In the genomic region with DNA sequence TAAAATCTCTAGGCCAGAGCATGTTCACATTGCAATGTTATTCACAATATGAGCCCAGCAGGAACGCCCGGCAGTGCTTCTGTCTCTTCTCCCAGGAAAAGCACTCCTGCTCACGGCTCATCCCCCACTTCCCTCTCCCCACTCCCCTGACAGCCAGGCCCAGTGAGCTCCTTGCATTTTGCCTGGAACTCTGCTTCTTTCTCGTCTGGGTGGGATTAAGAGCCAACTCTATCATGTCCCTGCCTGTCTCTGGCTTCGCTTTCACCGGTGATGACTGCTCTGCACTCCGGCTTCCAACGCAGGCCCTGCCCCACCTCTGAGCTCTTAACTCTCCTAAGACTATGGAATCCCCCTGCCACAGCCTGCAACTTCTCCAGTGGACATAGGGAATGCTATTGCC, we compare ENCODE assay signal across 18 cellular contexts. TPM values are rescaled to one million over a fixed set of nuclear protein-coding genes. Genes with fewer than 3 reads are reported as not detected.
DNase-seq lines count a peak whose midpoint lies in the region; ATAC-seq, FAIRE-seq and TF ChIP-seq lines count a peak whose summit lies in the region.
"Had no signal": no experiment of that assay in that cellular context is flagged by ENCODE, and none has a peak within 500 bp of the region (broad histone marks: within the 10 kb centered on the region; RNA-seq: fewer than 3 reads in every experiment).

No MANE protein-coding gene starts in this region.

- POLR2A ChIA-PET in K562 (lab: Yijun Ruan, JAX), result interaction anchor here (1.6 kb wide), 1 partner anchor 15 kb away, joined by 4 read pairs; no protein-coding TSS in a partner anchor

- 69% methylated on average over 6 of the region's 8 CpGs for WGBS in K562 (ENCODE audit: insufficient coverage, low coverage, missing lambda C conversion rate)
- WGBS in neuronal stem cell (ENCODE audit: extremely low coverage in 2 of 2, insufficient read length in 2 of 2, insufficient replicate concordance in 1 of 2), 2 donors, result no CpG with 5 or more reads among the region's 8 CpGs

- TF ChIP-seq EP300 in K562 (IDR thresholded peaks at IDR 0.05; ENCODE audit: low read length), result no peak

- no peak overlapping the region for H3K23ac ChIP-seq in neuronal stem cell (ENCODE audit: low read depth, low read length, poor library complexity)

- no peak for FAIRE-seq in K562 (lab: Jason Lieb, UNC)
- FAIRE-seq: A204.1 had no signal

- H4K20me1 ChIP-seq in K562 (replicated peaks; ENCODE audit: control insufficient read depth, insufficient read depth, low read length), result no peaks in the 10 kb centered on the region
- H4K20me1 ChIP-seq: BLaER1 had no signal

- peaks cover 14 to 26% of the 10 kb centered on the region in 2 experiments; a peak in 4 of 5 replicates for H3K4me1 ChIP-seq in K562 (replicated peaks in 1 of 2; ENCODE audit: control insufficient read depth in 2 of 2, insufficient read depth in 2 of 2, low read length in 2 of 2)
- peaks cover 25% of the 10 kb centered on the region for H3K4me1 ChIP-seq in foreskin keratinocyte
- H3K4me1 ChIP-seq in neuronal stem cell (ENCODE audit: control insufficient read depth in 2 of 2, insufficient read depth in 1 of 2, low read depth in 1 of 2, low read length in 2 of 2), result peaks cover 0 to 3% of the 10 kb centered on the region in 2 donors

- no peak overlapping the region for H2BK12ac ChIP-seq in neuronal stem cell (ENCODE audit: low read length)

- H3K4me3 Mint-ChIP-seq in osteocyte (ENCODE audit: unreplicated experiment), result no peak overlapping the region
- H3K4me3 Mint-ChIP-seq: CD8-positive, alpha-beta T cell had no signal

- H2BK15ac ChIP-seq in neuronal stem cell (ENCODE audit: low read length), result no peak overlapping the region

- no peak overlapping the region for H2AK5ac ChIP-seq in neuronal stem cell (ENCODE audit: low read depth, low read length)

- no peak overlapping the region for H3K4ac ChIP-seq in neuronal stem cell (ENCODE audit: low read length)

- H3K36me3 ChIP-seq in K562 (ENCODE audit: control insufficient read depth, insufficient read depth, low read length), result no peaks in the 10 kb centered on the region
- H3K36me3 ChIP-seq in neuronal stem cell (replicated peaks in 1 of 2; ENCODE audit: control insufficient read depth in 2 of 2, insufficient read depth in 2 of 2, low read length in 2 of 2), result no peaks in the 10 kb centered on the region
- H3K36me3 ChIP-seq: BLaER1, MG63, Peyer's patch had no signal

- peak overlapping the region in 1 of 2 experiments; percentile 78; a peak in 1 of 4 replicates for H3K9ac ChIP-seq in K562 (ENCODE audit: insufficient read depth in 1 of 2, low read depth in 2 of 2, low read length in 2 of 2)
- no peak overlapping the region for H3K9ac ChIP-seq in neuronal stem cell (ENCODE audit: low read depth, low read length, poor library complexity)
- H3K9ac ChIP-seq: BLaER1 had no signal

- H4K8ac ChIP-seq in neuronal stem cell (ENCODE audit: low read depth, low read length), result no peak overlapping the region

- H3K4me2 ChIP-seq in K562 (ENCODE audit: insufficient read depth, low read length), result no peak overlapping the region
- H3K4me2 ChIP-seq in neuronal stem cell (ENCODE audit: insufficient read depth, low read length, poor library complexity, severe bottlenecking), result no peak overlapping the region
- H3K4me2 ChIP-seq: BLaER1 had no signal

- H3K4me3 ChIP-seq in K562 (no peak overlapping the region), neuronal stem cell (ENCODE audit: low read length in 2 of 2) (no peak overlapping the region)
- H3K4me3 ChIP-seq: BLaER1, MG63 had no signal

- no peak for ATAC-seq in K562
- peak; percentile 8 for ATAC-seq in foreskin keratinocyte
- ATAC-seq in GM21576 (IDR thresholded peaks at IDR 0.05; ENCODE audit: unreplicated experiment), result no peak
- ATAC-seq: CD8-positive, alpha-beta T cell had no signal

- no peak overlapping the region for H3K27ac Mint-ChIP-seq in osteocyte (ENCODE audit: unreplicated experiment)
- H3K27ac Mint-ChIP-seq: CD8-positive, alpha-beta T cell had no signal

- peak overlapping the region; percentile 18 for H3K18ac ChIP-seq in neuronal stem cell (ENCODE audit: low read length)

- CTCF ChIA-PET in K562 (lab: Yijun Ruan, JAX; ENCODE audit: low intra/inter-chr PET ratio), result no interaction called here

- no peaks in the 10 kb centered on the region for H3K9me1 ChIP-seq in K562 (ENCODE audit: control insufficient read depth, insufficient read depth, low read length)

- no peak overlapping the region for H2BK120ac ChIP-seq in neuronal stem cell (ENCODE audit: low read depth, low read length)

- no TSS peak for BruUV-seq in K562 (replicated peaks; lab: Mats Ljungman, UMichigan)

- in situ Hi-C loops in K562 (cut with MboI), result no loop called here

- no peaks in the 10 kb centered on the region for H3K79me1 ChIP-seq in neuronal stem cell (ENCODE audit: low read depth, low read length)

- intact Hi-C loops in K562 (cut with micrococcal nuclease), result no loop called here

- no peak overlapping the region for H2BK5ac ChIP-seq in neuronal stem cell (ENCODE audit: low read length)

- no peak for TF ChIP-seq RAD21 in K562 (CRISPR knock-in tag; conservative IDR thresholded peaks at IDR 0.05 in 1 of 2, IDR thresholded peaks at IDR 0.05 in 1 of 2)

- no peak overlapping the region for H4K91ac ChIP-seq in neuronal stem cell (ENCODE audit: low read depth, low read length, poor library complexity)

- H3K9me3 ChIP-seq in K562 (replicated peaks; ENCODE audit: control insufficient read depth, insufficient read depth, low read depth, low read length) (no peaks in the 10 kb centered on the region), neuronal stem cell (replicated peaks in 1 of 2; ENCODE audit: control insufficient read depth in 2 of 2, insufficient read depth in 1 of 2, low read depth in 1 of 2, low read length in 2 of 2) (no peaks in the 10 kb centered on the region)
- H3K9me3 ChIP-seq: BLaER1, MG63, Peyer's patch had no signal

- DNase-seq in ELF-1 (ENCODE audit: low read depth, low spot score) (peak; percentile 82), K562 (ENCODE audit: extremely low read depth in 1 of 4, low spot score in 3 of 4) (no peak), foreskin keratinocyte (peak; percentile 28 to 55), neuronal stem cell (ENCODE audit: low spot score) (no peak), osteocyte (ENCODE audit: extremely low spot score, unreplicated experiment) (no peak), anterior cingulate cortex (lab: John Stamatoyannopoulos, UW) (no peak), medulla oblongata (ENCODE audit: extremely low spot score) (no peak)
- DNase-seq: CD8-positive, alpha-beta T cell; HCEC 1CT; MG63; NCI-H1092; NCI-H2081 treated with DMSO at 0.1 percent for 48 hours; NCI-H510A treated with DMSO at 0.1 percent for 48 hours; SHP77 had no signal

- H3K27ac ChIP-seq in K562 (ENCODE audit: extremely low read depth, low read depth, low read length) (no peak overlapping the region; the same call in 2 of the 3 replicates), foreskin keratinocyte (peak overlapping the region; percentile 65), neuronal stem cell (replicated peaks; ENCODE audit: low read length) (no peak overlapping the region)
- H3K27ac ChIP-seq: BLaER1 had no signal

- H3K4me1 Mint-ChIP-seq in osteocyte (ENCODE audit: unreplicated experiment), result peaks cover 8% of the 10 kb centered on the region

- no peaks in the 10 kb centered on the region for H3K27me3 Mint-ChIP-seq in osteocyte (ENCODE audit: unreplicated experiment)

- no peaks in the 10 kb centered on the region for H3K36me3 Mint-ChIP-seq in osteocyte (ENCODE audit: unreplicated experiment)
- H3K36me3 Mint-ChIP-seq: CD8-positive, alpha-beta T cell had no signal

- no peak overlapping the region for H3K14ac ChIP-seq in neuronal stem cell (ENCODE audit: low read length)

- no peaks in the 10 kb centered on the region for H3K9me3 Mint-ChIP-seq in osteocyte (ENCODE audit: unreplicated experiment)
- H3K9me3 Mint-ChIP-seq: CD8-positive, alpha-beta T cell had no signal

- TF ChIP-seq CTCF in K562 (IDR thresholded peaks at IDR 0.05 in 2 of 3, conservative IDR thresholded peaks at IDR 0.05 in 1 of 3; ENCODE audit: insufficient read depth in 2 of 3, low read depth in 1 of 3, low read length in 3 of 3) (no peak), foreskin keratinocyte (conservative IDR thresholded peaks at IDR 0.05) (no peak), osteocyte (IDR thresholded peaks at IDR 0.05) (no peak)

- H3K27me3 ChIP-seq in K562 (ENCODE audit: control insufficient read depth in 2 of 2, insufficient read depth in 2 of 2, low read length in 2 of 2) (no peaks in the 10 kb centered on the region), foreskin keratinocyte (no peaks in the 10 kb centered on the region), neuronal stem cell (ENCODE audit: control insufficient read depth in 3 of 3, insufficient read depth in 3 of 3, low read depth in 1 of 3, low read length in 3 of 3) (peaks cover 0 to 14% (median 2%) of the 10 kb centered on the region in 3 experiments)
- H3K27me3 ChIP-seq: BLaER1, MG63, Peyer's patch had no signal

- TF ChIP-seq POLR2A in K562 (conservative IDR thresholded peaks at IDR 0.05), result no peak

- no peaks in the 10 kb centered on the region for H3K79me2 ChIP-seq in K562 (ENCODE audit: control insufficient read depth, insufficient read depth, low read length)

- peak overlapping the region; percentile 86 for H2AFZ ChIP-seq in K562 (ENCODE audit: low read depth, low read length)
- H2AFZ ChIP-seq in neuronal stem cell (ENCODE audit: low read length), result peak overlapping the region; percentile 74

RNA-seq across cellular contexts. Expression of a gene that starts 2.5 kb away (rescaled TPM):
- not detected in 2 replicates for total RNA-seq in K562 (2011; cell fraction: chromatin; rRNA removed; ENCODE audit: low replicate concordance)
- not detected in 2 replicates for total RNA-seq in K562 (2011; cell fraction: nucleolus; rRNA removed)
- total RNA-seq in K562 (2011; cell fraction: nucleoplasm; rRNA removed), result not detected in 2 replicates
- total RNA-seq in K562 (2014; rRNA removed) (not detected in 2 replicates), K562 (2014; rRNA removed; fragmentation: Illumina TruSeq; extraction: Trizol) (not detected in 2 replicates), K562 (2015; rRNA removed; fragmentation: Illumina TruSeq; extraction: Trizol) (not detected in 2 replicates), K562 (2021) (not detected in 2 replicates), foreskin keratinocyte (336 and 531 TPM in 2 replicates), osteocyte (not detected in 2 replicates)
- polyA plus RNA-seq in K562 (2011; rRNA removed) (not detected in 2 replicates), K562 (2014; fragmentation: Illumina TruSeq; extraction: Trizol) (not detected in 2 replicates), K562 (2014; fragmentation: Nextera tagmentation; extraction: Ambion mirVana) (not detected), K562 (2014; rRNA removed) (not detected in 2 replicates), foreskin keratinocyte (333 and 495 TPM in 2 replicates)
- polyA plus RNA-seq in K562 (2011; cell fraction: cytosol; rRNA removed), result not detected in 2 replicates
- not detected in 2 replicates for polyA plus RNA-seq in K562 (2011; cell fraction: nucleus; rRNA removed)
- polyA plus RNA-seq in K562 (2012), result not detected in 2 replicates
- not detected in 2 replicates for polyA minus RNA-seq in K562 (2011; rRNA and poly(A)+ RNA removed)
- polyA minus RNA-seq in K562 (2011; cell fraction: cytosol; rRNA and poly(A)+ RNA removed), result 2.3 TPM in 1 of 2 replicates, not detected in the other
- polyA minus RNA-seq in K562 (2011; cell fraction: nucleus; rRNA and poly(A)+ RNA removed), result not detected in 2 replicates
- polyA plus RNA-seq in neuronal stem cell (2013, experiment 1 of 2), result 0.07 TPM
- 0.06 TPM for polyA plus RNA-seq in neuronal stem cell (2013, experiment 2 of 2)
- total RNA-seq: CD8-positive, alpha-beta T cell had no signal

RNA-seq across cellular contexts. Expression of a gene that starts 49.3 kb away (rescaled TPM):
- 14.2 and 42.2 TPM in 2 replicates for total RNA-seq in K562 (2011; cell fraction: chromatin; rRNA removed; ENCODE audit: low replicate concordance)
- total RNA-seq in K562 (2011; cell fraction: nucleolus; rRNA removed), result 11.5 and 17.4 TPM in 2 replicates
- total RNA-seq in K562 (2011; cell fraction: nucleoplasm; rRNA removed), result 19.8 and 22.3 TPM in 2 replicates
- total RNA-seq in K562 (2014; rRNA removed) (362 and 424 TPM in 2 replicates), K562 (2014; rRNA removed; fragmentation: Illumina TruSeq; extraction: Trizol) (344 and 380 TPM in 2 replicates), K562 (2015; rRNA removed; fragmentation: Illumina TruSeq; extraction: Trizol) (311 and 332 TPM in 2 replicates), K562 (2021) (234 and 237 TPM in 2 replicates), foreskin keratinocyte (200 and 235 TPM in 2 replicates), osteocyte (85.3 and 90.1 TPM in 2 replicates)
- polyA plus RNA-seq in K562 (2011; rRNA removed) (147 and 314 TPM in 2 replicates), K562 (2014; fragmentation: Illumina TruSeq; extraction: Trizol) (216 and 275 TPM in 2 replicates), K562 (2014; fragmentation: Nextera tagmentation; extraction: Ambion mirVana) (1,000 to 10,000 TPM in 1 of 2 experiments, 100 to 1,000 TPM in 1; 717 to 1,018 TPM), K562 (2014; rRNA removed) (310 and 331 TPM in 2 replicates), foreskin keratinocyte (121 and 144 TPM in 2 replicates)
- 30.9 and 61.0 TPM in 2 replicates for polyA plus RNA-seq in K562 (2011; cell fraction: cytosol; rRNA removed)
- 22.8 and 35.5 TPM in 2 replicates for polyA plus RNA-seq in K562 (2011; cell fraction: nucleus; rRNA removed)
- polyA plus RNA-seq in K562 (2012), result 101 and 349 TPM in 2 replicates
- 281 and 389 TPM in 2 replicates for polyA minus RNA-seq in K562 (2011; rRNA and poly(A)+ RNA removed)
- 73.4 and 109 TPM in 2 replicates for polyA minus RNA-seq in K562 (2011; cell fraction: cytosol; rRNA and poly(A)+ RNA removed)
- 17.9 and 25.2 TPM in 2 replicates for polyA minus RNA-seq in K562 (2011; cell fraction: nucleus; rRNA and poly(A)+ RNA removed)
- 36.7 TPM for polyA plus RNA-seq in neuronal stem cell (2013, experiment 1 of 2)
- 33.0 TPM for polyA plus RNA-seq in neuronal stem cell (2013, experiment 2 of 2)

RNA-seq across cellular contexts. Expression of a gene that starts 49.9 kb away (rescaled TPM):
- 29.4 and 58.7 TPM in 2 replicates for total RNA-seq in K562 (2011; cell fraction: chromatin; rRNA removed; ENCODE audit: low replicate concordance)
- total RNA-seq in K562 (2011; cell fraction: nucleolus; rRNA removed), result 23.3 and 33.2 TPM in 2 replicates
- total RNA-seq in K562 (2011; cell fraction: nucleoplasm; rRNA removed), result 32.0 and 46.9 TPM in 2 replicates
- total RNA-seq in K562 (2014; rRNA removed), result 35.5 and 41.2 TPM in 2 replicates
- total RNA-seq in K562 (2014; rRNA removed; fragmentation: Illumina TruSeq; extraction: Trizol), result 56.9 and 71.0 TPM in 2 replicates
- total RNA-seq in K562 (2015; rRNA removed; fragmentation: Illumina TruSeq; extraction: Trizol), result 57.2 and 60.1 TPM in 2 replicates
- total RNA-seq in K562 (2021), result 30.4 and 36.6 TPM in 2 replicates
- 29.5 and 49.6 TPM in 2 replicates for polyA plus RNA-seq in K562 (2011; rRNA removed)
- 13.4 and 18.1 TPM in 2 replicates for polyA plus RNA-seq in K562 (2011; cell fraction: cytosol; rRNA removed)
- 11.6 and 12.8 TPM in 2 replicates for polyA plus RNA-seq in K562 (2011; cell fraction: nucleus; rRNA removed)
- polyA plus RNA-seq in K562 (2012), result 35.5 and 40.0 TPM in 2 replicates
- polyA plus RNA-seq in K562 (2014; fragmentation: Illumina TruSeq; extraction: Trizol), result 38.6 and 42.6 TPM in 2 replicates
- polyA plus RNA-seq in K562 (2014; fragmentation: Nextera tagmentation; extraction: Ambion mirVana), result 10 to 100 TPM; 86.3 to 91.0 TPM
- 35.5 and 50.0 TPM in 2 replicates for polyA plus RNA-seq in K562 (2014; rRNA removed)
- 29.9 and 41.6 TPM in 2 replicates for polyA minus RNA-seq in K562 (2011; rRNA and poly(A)+ RNA removed)
- 20.2 and 30.2 TPM in 2 replicates for polyA minus RNA-seq in K562 (2011; cell fraction: cytosol; rRNA and poly(A)+ RNA removed)
- polyA minus RNA-seq in K562 (2011; cell fraction: nucleus; rRNA and poly(A)+ RNA removed), result 21.9 and 22.6 TPM in 2 replicates
- total RNA-seq in foreskin keratinocyte, result 93.4 and 115 TPM in 2 replicates
- polyA plus RNA-seq in foreskin keratinocyte, result 70.2 and 77.0 TPM in 2 replicates
- polyA plus RNA-seq in neuronal stem cell (2013, experiment 1 of 2), result 42.4 TPM
- polyA plus RNA-seq in neuronal stem cell (2013, experiment 2 of 2), result 42.0 TPM
- total RNA-seq in osteocyte, result 63.8 and 67.8 TPM in 2 replicates

Comparison
In these comparisons a context has a peak if more than half of its experiments do, and no peak if none do; other contexts are left out.
1. DNase-seq: peak in ELF-1 (single experiment) and foreskin keratinocyte (2 of 2); none in K562 (0 of 4), neuronal stem cell (single experiment), osteocyte (single experiment), anterior cingulate cortex (0 of 58) and medulla oblongata (single experiment).
2. RNA of a gene that starts 2.5 kb away (total RNA-seq): 336 to 531 TPM in foreskin keratinocyte; not detected in K562 and not detected in osteocyte; every median in the first group is over 100 times any median in the second.